8 cellular contexts compared by ENCODE assay signal in genomic region chr20:4613718-4614620, GRCh38.
A peak's percentile ranks its signal among the peaks of the same experiment; 100 is the strongest.
DNase-seq lines count a peak whose midpoint lies in the region; ATAC-seq and TF ChIP-seq lines count a peak whose summit lies in the region.

No MANE protein-coding gene starts in this region.

- POLR2A ChIA-PET in SK-N-SH (lab: Yijun Ruan, JAX) = no interaction called here
- POLR2A ChIA-PET in activated naive CD8-positive, alpha-beta T cell treated with anti-CD3 and anti-CD28 coated beads, Interleukin-2, amount 10 ng/mL, durations not matched to agents 7 days and 5 days (lab: Charles Lee) = interaction anchor here (0.8 kb wide), 1 partner anchor 107 kb away, joined by 3 read pairs; no protein-coding TSS in a partner anchor

- peaks cover 9% of the 10 kb centered on the region for H3K36me3 Mint-ChIP-seq in activated naive CD8-positive, alpha-beta T cell treated with anti-CD3 and anti-CD28 coated beads, Interleukin-2, amount 10 ng/mL, durations not matched to agents 7 days and 5 days
- H3K36me3 Mint-ChIP-seq in mesothelial cell of epicardium = no peaks in the 10 kb centered on the region

- H2AFZ ChIP-seq in SK-N-SH (ENCODE audit: low read depth) = peak overlapping the region; percentile 62; the same call in 1 of the 2 replicates

- CTCF ChIA-PET in SK-N-SH (lab: Yijun Ruan, JAX) = interaction anchor here (0.7 to 1.2 kb wide), 4 partner anchors 74 to 111 kb away, joined by 3 to 6 read pairs (median 3); no protein-coding TSS in a partner anchor

- intact Hi-C loops in left ventricle myocardium superior (cut with micrococcal nuclease) = no loop called here
- intact Hi-C loops in prostate gland (cut with DNase I) = loop anchor here (2.0 kb wide), 1 partner anchor 71 kb away; no protein-coding TSS in a partner anchor

- no peaks in the 10 kb centered on the region for H3K9me3 ChIP-seq in SK-N-SH
- H3K9me3 ChIP-seq in prostate gland = no peaks in the 10 kb centered on the region

- peak; percentile 57 for TF ChIP-seq RAD21 in SK-N-SH (IDR thresholded peaks at IDR 0.05; ENCODE audit: low read length)

- H4K20me1 ChIP-seq in SK-N-SH (ENCODE audit: insufficient read depth) = no peaks in the 10 kb centered on the region

- H3K9me3 Mint-ChIP-seq in activated naive CD8-positive, alpha-beta T cell treated with anti-CD3 and anti-CD28 coated beads, Interleukin-2, amount 10 ng/mL, durations not matched to agents 7 days and 5 days = peaks cover 4% of the 10 kb centered on the region
- H3K9me3 Mint-ChIP-seq in mesothelial cell of epicardium = no peaks in the 10 kb centered on the region

- peaks cover 13% of the 10 kb centered on the region for H3K27me3 Mint-ChIP-seq in activated naive CD8-positive, alpha-beta T cell treated with anti-CD3 and anti-CD28 coated beads, Interleukin-2, amount 10 ng/mL, durations not matched to agents 7 days and 5 days
- H3K27me3 Mint-ChIP-seq in mesothelial cell of epicardium (ENCODE audit: low read depth) = peaks cover 10% of the 10 kb centered on the region

- H3K27me3 ChIP-seq in SK-N-SH (ENCODE audit: insufficient read depth) = no peaks in the 10 kb centered on the region
- H3K27me3 ChIP-seq in prostate gland (replicated peaks; ENCODE audit: insufficient read depth) = no peaks in the 10 kb centered on the region

- peak; percentile 78 for ATAC-seq in activated naive CD8-positive, alpha-beta T cell treated with anti-CD3 and anti-CD28 coated beads, Interleukin-2, amount 10 ng/mL, durations not matched to agents 7 days and 5 days (ENCODE audit: low read depth)
- ATAC-seq in left ventricle myocardium superior = peak; percentile 86

- no peaks in the 10 kb centered on the region for H3K36me3 ChIP-seq in SK-N-SH (replicated peaks in 1 of 2; ENCODE audit: control insufficient read depth in 1 of 2, insufficient read depth in 2 of 2, low read length in 1 of 2)
- no peaks in the 10 kb centered on the region for H3K36me3 ChIP-seq in prostate gland

- TF ChIP-seq EP300 in SK-N-SH (IDR thresholded peaks at IDR 0.05; ENCODE audit: borderline replicate concordance in 1 of 2, low read depth in 1 of 2, low read length in 1 of 2) = peak in 1 of 2 experiments; percentile 41; a peak in 1 of 4 replicates

- H3K4me2 ChIP-seq in SK-N-SH = peak overlapping the region; percentile 36; the same call in 1 of the 2 replicates

- TF ChIP-seq CTCF in GM13976 (IDR thresholded peaks at IDR 0.05; ENCODE audit: borderline replicate concordance, control extremely low read depth, extremely low read depth, insufficient read depth, missing control alignments) = peak; percentile 28
- TF ChIP-seq CTCF in LNCAP (IDR thresholded peaks at IDR 0.05) = peak; percentile 41; the same call in 1 of the 2 replicates
- peak; percentile 71 for TF ChIP-seq CTCF in SK-N-SH (IDR thresholded peaks at IDR 0.05)
- TF ChIP-seq CTCF in prostate gland (IDR thresholded peaks at IDR 0.05) = peak in 2 of 4 experiments; percentile 38 to 39
- no peak for TF ChIP-seq CTCF in mesothelial cell of epicardium (IDR thresholded peaks at IDR 0.05; ENCODE audit: unreplicated experiment)

- no peak overlapping the region for H3K9ac ChIP-seq in SK-N-SH

- peaks cover 0 to 14% of the 10 kb centered on the region in 2 experiments; a peak in 1 of 4 replicates for H3K4me1 ChIP-seq in SK-N-SH (ENCODE audit: control insufficient read depth in 1 of 2, insufficient read depth in 2 of 2, low read depth in 1 of 2, low read length in 1 of 2)
- H3K4me1 ChIP-seq in prostate gland (replicated peaks) = no peaks in the 10 kb centered on the region

- H3K4me3 ChIP-seq in SK-N-SH (ENCODE audit: low read depth in 2 of 2, low read length in 1 of 2) = no peak overlapping the region
- H3K4me3 ChIP-seq in prostate gland = no peak overlapping the region

- 23% methylated on average over 15 of the region's 15 CpGs for WGBS in SK-N-SH (ENCODE audit: low lambda C conversion rate)
- WGBS in prostate gland = 24% methylated on average over 15 of the region's 15 CpGs

- no peak for TF ChIP-seq POLR2A in prostate gland (IDR thresholded peaks at IDR 0.05)

- H3K27ac ChIP-seq in SK-N-SH (ENCODE audit: low read depth in 2 of 2, low read length in 1 of 2) = peak overlapping the region in 1 of 2 experiments; percentile 39; a peak in 1 of 4 replicates
- no peak overlapping the region for H3K27ac ChIP-seq in prostate gland

- in situ Hi-C loops in GM13976 (cut with MboI; ENCODE audit: low sequenced_read_pairs, unreplicated experiment) = loop anchor here (5.0 kb wide), 1 partner anchor 103 kb away; no protein-coding TSS in a partner anchor

- DNase-seq in GM13976 (ENCODE audit: low spot score) (peak; percentile 57), SK-N-SH (no peak), left ventricle myocardium superior (peak; percentile 67), prostate gland (ENCODE audit: low spot score) (no peak), mesothelial cell of epicardium (ENCODE audit: low spot score in 2 of 2, unreplicated experiment in 2 of 2) (no peak)
- no peak for DNase-seq in activated naive CD8-positive, alpha-beta T cell treated with anti-CD3 and anti-CD28 coated beads, Interleukin-2, amount 10 ng/mL, durations not matched to agents 7 days and 5 days
- DNase-seq in stimulated activated CD4-positive, alpha-beta T cell treated with anti-CD3 and anti-CD28 coated beads, Interleukin-15, amount 100 ng/mL, for 24 hours = peak; percentile 71

- no peaks in the 10 kb centered on the region for H3K79me2 ChIP-seq in SK-N-SH (ENCODE audit: insufficient read depth)

- no peaks in the 10 kb centered on the region for H3F3A ChIP-seq in SK-N-SH (replicated peaks; ENCODE audit: insufficient read depth)

- H3K4me1 Mint-ChIP-seq in activated naive CD8-positive, alpha-beta T cell treated with anti-CD3 and anti-CD28 coated beads, Interleukin-2, amount 10 ng/mL, durations not matched to agents 7 days and 5 days = peaks cover 9% of the 10 kb centered on the region
- peaks cover 7% of the 10 kb centered on the region for H3K4me1 Mint-ChIP-seq in mesothelial cell of epicardium

- H3K4me3 Mint-ChIP-seq in activated naive CD8-positive, alpha-beta T cell treated with anti-CD3 and anti-CD28 coated beads, Interleukin-2, amount 10 ng/mL, durations not matched to agents 7 days and 5 days = no peak overlapping the region
- no peak overlapping the region for H3K4me3 Mint-ChIP-seq in mesothelial cell of epicardium

- no peaks in the 10 kb centered on the region for H3K9me2 ChIP-seq in SK-N-SH

- H3K27ac Mint-ChIP-seq in activated naive CD8-positive, alpha-beta T cell treated with anti-CD3 and anti-CD28 coated beads, Interleukin-2, amount 10 ng/mL, durations not matched to agents 7 days and 5 days = no peak overlapping the region
- no peak overlapping the region for H3K27ac Mint-ChIP-seq in mesothelial cell of epicardium

TF ChIP-seq in SK-N-SH, 30 proteins besides CTCF, POLR2A, EP300 and RAD21:
- TF ChIP-seq NFIC (IDR thresholded peaks at IDR 0.05; ENCODE audit: borderline replicate concordance) (peak; percentile 57), SMC3 (IDR thresholded peaks at IDR 0.05; ENCODE audit: low read depth, low read length) (peak; percentile 70), TAF1 (IDR thresholded peaks at IDR 0.05; ENCODE audit: borderline replicate concordance, low read depth, low read length) (no peak), TEAD4 (IDR thresholded peaks at IDR 0.05; ENCODE audit: borderline replicate concordance, insufficient read depth) (0 out of 2 replicates have a peak, but pooled peaks have one; percentile 12), TCF12 (IDR thresholded peaks at IDR 0.05) (peak; percentile 36)
- TF ChIP-seq, protein P1, sequence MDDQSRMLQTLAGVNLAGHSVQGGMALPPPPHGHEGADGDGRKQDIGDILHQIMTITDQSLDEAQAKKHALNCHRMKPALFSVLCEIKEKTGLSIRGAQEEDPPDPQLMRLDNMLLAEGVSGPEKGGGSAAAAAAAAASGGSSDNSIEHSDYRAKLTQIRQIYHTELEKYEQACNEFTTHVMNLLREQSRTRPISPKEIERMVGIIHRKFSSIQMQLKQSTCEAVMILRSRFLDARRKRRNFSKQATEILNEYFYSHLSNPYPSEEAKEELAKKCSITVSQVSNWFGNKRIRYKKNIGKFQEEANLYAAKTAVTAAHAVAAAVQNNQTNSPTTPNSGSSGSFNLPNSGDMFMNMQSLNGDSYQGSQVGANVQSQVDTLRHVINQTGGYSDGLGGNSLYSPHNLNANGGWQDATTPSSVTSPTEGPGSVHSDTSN (IDR thresholded peaks at IDR 0.05) = 0 out of 2 replicates have a peak, but pooled peaks have one; percentile 20

Comparison
In these comparisons a context has a peak if more than half of its experiments do, and no peak if none do; other contexts are left out.
1. DNase-seq: peak in GM13976 (single experiment), left ventricle myocardium superior (single experiment) and stimulated activated CD4-positive, alpha-beta T cell treated with anti-CD3 and anti-CD28 coated beads, Interleukin-15, amount 100 ng/mL, for 24 hours (single experiment); none in SK-N-SH (single experiment), activated naive CD8-positive, alpha-beta T cell treated with anti-CD3 and anti-CD28 coated beads, Interleukin-2, amount 10 ng/mL, durations not matched to agents 7 days and 5 days (single experiment), prostate gland (single experiment) and mesothelial cell of epicardium (0 of 2).